20 cellular contexts compared by ENCODE assay signal in the genomic region with DNA sequence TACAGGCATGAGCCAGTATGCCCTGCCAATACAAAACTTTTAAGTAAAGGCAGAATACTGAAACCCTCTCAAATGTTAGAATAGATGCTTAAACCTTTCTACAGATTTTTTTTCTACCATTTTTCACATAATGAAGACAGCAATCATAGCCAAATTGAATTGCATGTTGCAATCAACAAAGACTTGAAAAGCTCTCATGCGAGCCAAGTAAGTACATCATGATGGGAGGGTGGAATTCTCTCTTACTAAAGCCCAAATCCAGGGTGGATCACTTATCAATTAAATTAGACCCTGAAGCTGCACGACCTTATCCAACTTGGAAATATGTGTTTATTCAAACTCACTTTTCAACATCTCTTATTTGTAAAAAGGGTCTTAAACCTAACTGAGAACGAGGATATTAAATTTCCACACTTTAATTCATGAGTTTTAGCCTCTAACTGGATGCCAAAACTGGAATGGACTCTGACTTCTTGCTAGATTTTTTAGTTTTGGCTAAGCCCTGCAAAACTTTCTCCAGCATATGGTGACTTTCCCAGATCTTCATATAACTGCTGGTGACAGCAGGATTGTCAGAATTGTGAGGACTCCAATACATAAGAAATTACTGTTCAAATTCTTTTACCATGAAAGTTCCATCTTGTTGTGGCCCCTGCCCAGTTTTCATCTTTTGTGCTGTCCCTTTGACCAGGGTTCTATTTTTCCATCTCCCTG. TPM values are rescaled to one million over a fixed set of nuclear protein-coding genes. Genes with fewer than 3 reads are reported as not detected.
DNase-seq lines count a peak whose midpoint lies in the region; ATAC-seq and TF ChIP-seq lines count a peak whose summit lies in the region.
"Had no signal": no experiment of that assay in that cellular context is flagged by ENCODE, and none has a peak within 500 bp of the region (broad histone marks: within the 10 kb centered on the region; RNA-seq: fewer than 3 reads in every experiment).

No MANE protein-coding gene starts in this region.

- no peaks in the 10 kb centered on the region for H3K9me3 Mint-ChIP-seq in neural crest cell
- H3K9me3 Mint-ChIP-seq: CD4-positive, alpha-beta memory T cell; HFFc6 had no signal

- DNase-seq in Right ventricle myocardium superior (no peak), heart right ventricle (no peak), SK-N-MC (ENCODE audit: low read depth, low spot score) (no peak), fibroblast of mammary gland (ENCODE audit: low read depth) (peak; percentile 18), neural crest cell (ENCODE audit: low read depth, low spot score) (no peak), G401 (ENCODE audit: low spot score) (no peak), mucosa of descending colon (no peak), COLO829 (ENCODE audit: low spot score) (no peak)
- DNase-seq: Calu3; CD4-positive, alpha-beta memory T cell; HFFc6; KG1; NCI-H1105 treated with DMSO at 0.1 percent for 48 hours; NCI-H187; NCI-H2107; NCI-H226; NCI-H524 treated with DMSO at 0.1 percent for 48 hours; RPMI8226; SJCRH30 had no signal

- H3K36me3 ChIP-seq in heart right ventricle (no peaks in the 10 kb centered on the region), SK-N-MC (ENCODE audit: insufficient read depth, low read length) (no peaks in the 10 kb centered on the region), mucosa of descending colon (ENCODE audit: low read depth) (no peaks in the 10 kb centered on the region)
- H3K36me3 ChIP-seq: SJCRH30 had no signal

- H3K27ac ChIP-seq in heart right ventricle: no peak overlapping the region
- H3K27ac ChIP-seq in SK-N-MC: peak overlapping the region; percentile 85
- H3K27ac ChIP-seq: BLaER1, SJCRH30 had no signal

- H3K4me1 ChIP-seq in heart right ventricle: peaks cover 0 to 44% (median 14%) of the 10 kb centered on the region in 9 donors
- H3K4me1 ChIP-seq in mucosa of descending colon (ENCODE audit: low read depth): peaks cover 3% of the 10 kb centered on the region
- H3K4me1 ChIP-seq: SJCRH30 had no signal

- in situ Hi-C loops in G401 (cut with HindIII; ENCODE audit: low sequenced_read_pairs): no loop called here

- intact Hi-C loops in Right ventricle myocardium superior (cut with DNase I): no loop called here
- intact Hi-C loops in heart right ventricle (cut with DNase I): no loop called here
- intact Hi-C loops in mucosa of descending colon (cut with DNase I, micrococcal nuclease): no loop called here

- peak overlapping the region; percentile 4 for H3K27ac Mint-ChIP-seq in neural crest cell (ENCODE audit: unreplicated experiment)
- H3K27ac Mint-ChIP-seq: HFFc6 had no signal

- H3K4me3 Mint-ChIP-seq in neural crest cell: no peak overlapping the region
- H3K4me3 Mint-ChIP-seq: CD4-positive, alpha-beta memory T cell; HFFc6 had no signal

- 65 to 83% methylated on average over 3 of the region's 3 CpGs for WGBS in heart right ventricle, 2 donors

- peaks cover 5% of the 10 kb centered on the region for H3K4me1 Mint-ChIP-seq in neural crest cell

- H3K9me3 ChIP-seq in heart right ventricle (no peaks in the 10 kb centered on the region), SK-N-MC (ENCODE audit: low read depth, low read length) (no peaks in the 10 kb centered on the region), mucosa of descending colon (no peaks in the 10 kb centered on the region)
- H3K9me3 ChIP-seq: BLaER1, SJCRH30 had no signal

- no peaks in the 10 kb centered on the region for H3K36me3 Mint-ChIP-seq in neural crest cell (ENCODE audit: low read depth)
- H3K36me3 Mint-ChIP-seq: CD4-positive, alpha-beta memory T cell had no signal

- H3K4me3 ChIP-seq in heart right ventricle (no peak overlapping the region), SK-N-MC (no peak overlapping the region; the same call in 1 of the 2 replicates), fibroblast of mammary gland (ENCODE audit: control insufficient read depth, low read depth, low read length) (no peak overlapping the region), mucosa of descending colon (no peak overlapping the region)
- H3K4me3 ChIP-seq: BLaER1, SJCRH30 had no signal

- ATAC-seq in Right ventricle myocardium superior (ENCODE audit: poor library complexity) (peak; percentile 48), heart right ventricle (no peak), mucosa of descending colon (no peak)

- no peak overlapping the region for H3K9ac ChIP-seq in SK-N-MC (ENCODE audit: insufficient read length)
- H3K9ac ChIP-seq: BLaER1 had no signal

- no peaks in the 10 kb centered on the region for H3K27me3 ChIP-seq in heart right ventricle
- H3K27me3 ChIP-seq: BLaER1, SJCRH30 had no signal

- H3K27me3 Mint-ChIP-seq in neural crest cell (ENCODE audit: low read depth): no peaks in the 10 kb centered on the region
- H3K27me3 Mint-ChIP-seq: CD4-positive, alpha-beta memory T cell had no signal

- TF ChIP-seq CTCF in heart right ventricle (IDR thresholded peaks at IDR 0.05) (no peak), fibroblast of mammary gland (conservative IDR thresholded peaks at IDR 0.05; ENCODE audit: control insufficient read depth, insufficient read depth, low read depth, low read length) (no peak), neural crest cell (conservative IDR thresholded peaks at IDR 0.05) (no peak), mucosa of descending colon (IDR thresholded peaks at IDR 0.05) (no peak)

RNA-seq across cellular contexts. Expression of a gene that starts 53.7 kb away (rescaled TPM):
- total RNA-seq in Right ventricle myocardium superior (20.0 TPM), heart right ventricle (10 to 100 TPM; 20.1 to 28.7 (median 23.9) TPM), neural crest cell (47.8 and 49.4 TPM in 2 replicates), mucosa of descending colon (10 to 100 TPM; 57.0 to 75.5 (median 59.7) TPM)
- 10 to 100 TPM in 1 of 2 donors, 1 to 10 TPM in 1; 3.0 to 33.7 TPM for polyA plus RNA-seq in heart right ventricle
- 4.6 and 5.7 TPM in 2 replicates for total RNA-seq in G401 (2014; rRNA removed; shearing (Covaris generic))
